17 cellular contexts compared by ENCODE assay signal in the genomic region with DNA sequence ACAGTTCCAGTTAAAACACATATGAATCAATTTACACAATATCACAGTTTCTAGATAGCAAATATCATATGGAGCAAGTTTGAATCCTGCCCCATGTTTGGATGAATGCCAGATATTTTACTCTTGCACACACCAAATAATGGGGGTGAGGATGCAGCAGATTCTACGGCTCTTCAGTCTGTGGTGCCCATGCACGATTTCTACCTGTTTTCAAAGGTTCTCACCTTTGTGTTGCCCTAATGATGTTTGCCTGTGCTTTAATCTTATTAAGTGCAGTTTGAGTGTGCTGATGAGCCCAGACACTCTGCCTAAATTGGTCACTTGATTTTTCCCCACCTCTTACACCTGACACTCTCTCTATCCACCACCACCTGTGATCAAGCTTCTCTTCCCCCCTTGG.
"Had no signal": no experiment of that assay in that cellular context is flagged by ENCODE, and none has a peak within 500 bp of the region (broad histone marks: within the 10 kb centered on the region; RNA-seq: fewer than 3 reads in every experiment).

No MANE protein-coding gene starts in this region.

- H3K27ac ChIP-seq: cardiac muscle cell, foreskin keratinocyte, left ventricle myocardium inferior, prostate gland, transverse colon, WERI-Rb-1 had no signal

- H3K4me1 ChIP-seq: left ventricle myocardium inferior, prostate gland, transverse colon had no signal

- H3K9me3 ChIP-seq: left ventricle myocardium inferior, prostate gland, transverse colon had no signal

- DNase-seq: activated CD4-positive, alpha-beta T cell treated with anti-CD3 and anti-CD28 coated beads for 1 hour; activated CD4-positive, alpha-beta T cell treated with anti-CD3 and anti-CD28 coated beads, Interleukin-2, amount 50 U/mL, for 1 hour; activated CD8-positive, alpha-beta T cell treated with anti-CD3 and anti-CD28 coated beads, Interleukin-2, amount 10 ng/mL, durations not matched to agents 7 days and 5 days; activated gamma-delta T cell; activated naive CD4-positive, alpha-beta T cell treated with anti-CD3 and anti-CD28 coated beads, Interleukin-2, amount 50 U/mL, for 16 hours; activated naive CD8-positive, alpha-beta T cell treated with anti-CD3 and anti-CD28 coated beads, Interleukin-2, amount 50 U/mL, for 24 hours; effector CD4-positive, alpha-beta T cell; foreskin keratinocyte; left ventricle myocardium inferior; naive thymus-derived CD8-positive, alpha-beta T cell; stimulated activated CD4-positive, alpha-beta T cell treated with anti-CD3 and anti-CD28 coated beads, Interleukin-2, amount 100 ng/mL, for 48 hours; stimulated activated CD8-positive, alpha-beta memory T cell treated with anti-CD3 and anti-CD28 coated beads, Interleukin-4, amount 100 ng/mL, for 48 hours; stimulated activated naive B cell treated with anti-CD40 and anti-IgM and Interleukin-4, amounts not matched to agents 10 μg/mL and 1 μg/mL and 100 μg/mL, for 72 hours; transverse colon; WERI-Rb-1 had no signal

- H3K36me3 ChIP-seq: cardiac muscle cell, left ventricle myocardium inferior, prostate gland, transverse colon, WERI-Rb-1 had no signal

- H3K4me3 ChIP-seq: cardiac muscle cell, left ventricle myocardium inferior, prostate gland, transverse colon had no signal

- H3K27me3 ChIP-seq: cardiac muscle cell, foreskin keratinocyte, transverse colon had no signal
